In genomic region chr6:7282097-7282906, GRCh38 we compare ENCODE assay signal across 13 cellular contexts. TPM values are rescaled to one million over a fixed set of nuclear protein-coding genes. Genes with fewer than 3 reads are reported as not detected.
DNase-seq lines count a peak whose midpoint lies in the region; ATAC-seq and TF ChIP-seq lines count a peak whose summit lies in the region.
"Had no signal": no experiment of that assay in that cellular context is flagged by ENCODE, and none has a peak within 500 bp of the region (broad histone marks: within the 10 kb centered on the region; RNA-seq: fewer than 3 reads in every experiment).

No MANE protein-coding gene starts in this region.

- peaks cover 22% of the 10 kb centered on the region for H3F3A ChIP-seq in smooth muscle cell (ENCODE audit: low read depth)

- no peaks in the 10 kb centered on the region for H3K79me2 ChIP-seq in smooth muscle cell (ENCODE audit: low read depth)

- H3K4me3 ChIP-seq in neutrophil (ENCODE audit: low read depth in 1 of 2, low read length in 1 of 2): peak overlapping the region; percentile 46 to 47
- H3K4me3 ChIP-seq in esophagus muscularis mucosa: no peak overlapping the region
- no peak overlapping the region for H3K4me3 ChIP-seq in smooth muscle cell
- H3K4me3 ChIP-seq: upper lobe of left lung had no signal

- H3K9me3 Mint-ChIP-seq in T-helper 1 cell treated with Interleukin-12 subunit alpha and Interleukin-12 subunit beta and Interleukin-4 antibody, amounts not matched to agents 30 μg/mL and 1 μg/mL, for 36 hours: no peaks in the 10 kb centered on the region
- H3K9me3 Mint-ChIP-seq in IgD-negative memory B cell: no peaks in the 10 kb centered on the region
- no peaks in the 10 kb centered on the region for H3K9me3 Mint-ChIP-seq in activated T-helper 17 cell treated with anti-CD3 and anti-CD28 coated beads, Interleukin-2, amount 50 U/mL, for 72 hours

- DNase-seq in T-helper 1 cell (no peak), esophagus muscularis mucosa (ENCODE audit: extremely low spot score) (no peak), erythroblast (lab: John Stamatoyannopoulos, UW) (no peak), smooth muscle cell (lab: John Stamatoyannopoulos, UW; ENCODE audit: unreplicated experiment) (no peak)
- DNase-seq: Caco-2, hypothalamus, NCI-H1105, SK-N-SH, upper lobe of left lung had no signal

- H2AFZ ChIP-seq in smooth muscle cell (ENCODE audit: low read depth): no peak overlapping the region

- H3K27ac ChIP-seq in neutrophil (peak overlapping the region; percentile 78), esophagus muscularis mucosa (replicated peaks in 1 of 4) (no peak overlapping the region), smooth muscle cell (ENCODE audit: low read depth) (no peak overlapping the region)
- H3K27ac ChIP-seq: upper lobe of left lung had no signal

- peaks cover 19% of the 10 kb centered on the region for H3K4me1 Mint-ChIP-seq in T-helper 1 cell treated with Interleukin-12 subunit alpha and Interleukin-12 subunit beta and Interleukin-4 antibody, amounts not matched to agents 30 μg/mL and 1 μg/mL, for 36 hours (ENCODE audit: low read depth)
- peaks cover 26 to 33% (median 32%) of the 10 kb centered on the region in 3 donors for H3K4me1 Mint-ChIP-seq in IgD-negative memory B cell
- peaks cover 15% of the 10 kb centered on the region for H3K4me1 Mint-ChIP-seq in activated T-helper 17 cell treated with anti-CD3 and anti-CD28 coated beads, Interleukin-2, amount 50 U/mL, for 72 hours

- H3K4me3 Mint-ChIP-seq in T-helper 1 cell treated with Interleukin-12 subunit alpha and Interleukin-12 subunit beta and Interleukin-4 antibody, amounts not matched to agents 30 μg/mL and 1 μg/mL, for 36 hours: peak overlapping the region; percentile 4
- no peak overlapping the region for H3K4me3 Mint-ChIP-seq in IgD-negative memory B cell
- peak overlapping the region; percentile 52 for H3K4me3 Mint-ChIP-seq in activated T-helper 17 cell treated with anti-CD3 and anti-CD28 coated beads, Interleukin-2, amount 50 U/mL, for 72 hours

- H3K9ac ChIP-seq in smooth muscle cell (ENCODE audit: low read depth): no peak overlapping the region
- H3K9ac ChIP-seq: SK-N-SH had no signal

- no peaks in the 10 kb centered on the region for H3K9me3 ChIP-seq in neutrophil
- H3K9me3 ChIP-seq in esophagus muscularis mucosa: no peaks in the 10 kb centered on the region
- H3K9me3 ChIP-seq in smooth muscle cell (replicated peaks; ENCODE audit: low read depth): no peaks in the 10 kb centered on the region
- H3K9me3 ChIP-seq: Caco-2, SK-N-SH, upper lobe of left lung had no signal

- no peak for TF ChIP-seq CTCF in neutrophil (IDR thresholded peaks at IDR 0.05)
- TF ChIP-seq CTCF in esophagus muscularis mucosa (IDR thresholded peaks at IDR 0.05): no peak
- no peak for TF ChIP-seq CTCF in smooth muscle cell (IDR thresholded peaks at IDR 0.05; ENCODE audit: borderline replicate concordance, insufficient read depth, poor library complexity, severe bottlenecking)

- WGBS in esophagus muscularis mucosa: 70% methylated on average over 10 of the region's 10 CpGs
- WGBS in smooth muscle cell (ENCODE audit: low lambda C conversion rate): 94% methylated on average over 10 of the region's 10 CpGs

- peaks cover 12% of the 10 kb centered on the region for H4K20me1 ChIP-seq in smooth muscle cell (ENCODE audit: low read depth)

- no peaks in the 10 kb centered on the region for H3K27me3 Mint-ChIP-seq in T-helper 1 cell treated with Interleukin-12 subunit alpha and Interleukin-12 subunit beta and Interleukin-4 antibody, amounts not matched to agents 30 μg/mL and 1 μg/mL, for 36 hours (ENCODE audit: low read depth)
- no peaks in the 10 kb centered on the region for H3K27me3 Mint-ChIP-seq in IgD-negative memory B cell
- no peaks in the 10 kb centered on the region for H3K27me3 Mint-ChIP-seq in activated T-helper 17 cell treated with anti-CD3 and anti-CD28 coated beads, Interleukin-2, amount 50 U/mL, for 72 hours

- peaks cover 22 to 25% of the 10 kb centered on the region in 2 experiments for H3K4me1 ChIP-seq in neutrophil (ENCODE audit: control insufficient read depth in 1 of 2, insufficient read depth in 1 of 2, low read depth in 1 of 2, low read length in 1 of 2)
- peaks cover 0 to 4% (median 0%) of the 10 kb centered on the region in 4 donors for H3K4me1 ChIP-seq in esophagus muscularis mucosa
- no peaks in the 10 kb centered on the region for H3K4me1 ChIP-seq in smooth muscle cell (ENCODE audit: low read depth)
- H3K4me1 ChIP-seq: Caco-2 had no signal

- TF ChIP-seq EP300 in esophagus muscularis mucosa (IDR thresholded peaks at IDR 0.05): no peak

- TF ChIP-seq POLR2A in esophagus muscularis mucosa (IDR thresholded peaks at IDR 0.05; ENCODE audit: low read depth) (no peak), erythroblast (IDR thresholded peaks at IDR 0.05; ENCODE audit: low read length) (no peak)

- H3K36me3 ChIP-seq in neutrophil (peaks cover 33% of the 10 kb centered on the region), esophagus muscularis mucosa (peaks cover 3 to 41% (median 19%) of the 10 kb centered on the region in 4 donors), smooth muscle cell (ENCODE audit: low read depth) (peaks cover 10% of the 10 kb centered on the region)

- peak overlapping the region; percentile 39 for H3K27ac Mint-ChIP-seq in T-helper 1 cell treated with Interleukin-12 subunit alpha and Interleukin-12 subunit beta and Interleukin-4 antibody, amounts not matched to agents 30 μg/mL and 1 μg/mL, for 36 hours
- peak overlapping the region; percentile 10 to 91 (median 65) for H3K27ac Mint-ChIP-seq in IgD-negative memory B cell
- H3K27ac Mint-ChIP-seq in activated T-helper 17 cell treated with anti-CD3 and anti-CD28 coated beads, Interleukin-2, amount 50 U/mL, for 72 hours: peak overlapping the region; percentile 87

- H3K4me2 ChIP-seq in smooth muscle cell: no peak overlapping the region
- H3K4me2 ChIP-seq: SK-N-SH had no signal

- peaks cover 25% of the 10 kb centered on the region for H3K36me3 Mint-ChIP-seq in T-helper 1 cell treated with Interleukin-12 subunit alpha and Interleukin-12 subunit beta and Interleukin-4 antibody, amounts not matched to agents 30 μg/mL and 1 μg/mL, for 36 hours (ENCODE audit: low read depth)
- H3K36me3 Mint-ChIP-seq in IgD-negative memory B cell: no peaks in the 10 kb centered on the region
- peaks cover 45% of the 10 kb centered on the region for H3K36me3 Mint-ChIP-seq in activated T-helper 17 cell treated with anti-CD3 and anti-CD28 coated beads, Interleukin-2, amount 50 U/mL, for 72 hours (ENCODE audit: low read depth)

- H3K27me3 ChIP-seq in neutrophil (no peaks in the 10 kb centered on the region), esophagus muscularis mucosa (no peaks in the 10 kb centered on the region), smooth muscle cell (ENCODE audit: low read depth) (no peaks in the 10 kb centered on the region)
- H3K27me3 ChIP-seq: upper lobe of left lung had no signal

- peak; percentile 78 for ATAC-seq in activated T-helper 17 cell treated with anti-CD3 and anti-CD28 coated beads, Interleukin-2, amount 50 U/mL, for 72 hours (replicated peaks)

- intact Hi-C loops in esophagus muscularis mucosa (cut with DNase I): loop anchor here (10.0 kb wide), 1 partner anchor 112 kb away; no protein-coding TSS in a partner anchor

RNA-seq across cellular contexts. Expression of gene SSR1, which starts 30.7 kb away (rescaled TPM):
- 125 TPM for polyA plus RNA-seq in IgD-negative memory B cell
- total RNA-seq in activated T-helper 17 cell treated with anti-CD3 and anti-CD28 coated beads, Interleukin-2, amount 50 U/mL, for 72 hours: 100 to 1,000 TPM; 101 to 157 TPM
- 10 to 100 TPM; 29.5 to 41.3 (median 34.2) TPM for total RNA-seq in esophagus muscularis mucosa
- total RNA-seq in smooth muscle cell: 304 and 369 TPM in 2 replicates
- 264 and 306 TPM in 2 replicates for polyA plus RNA-seq in smooth muscle cell

Comparison
In these comparisons a context has a peak if more than half of its experiments do, and no peak if none do; other contexts are left out.
1. H3K4me3 Mint-ChIP-seq: peak in T-helper 1 cell treated with Interleukin-12 subunit alpha and Interleukin-12 subunit beta and Interleukin-4 antibody, amounts not matched to agents 30 μg/mL and 1 μg/mL, for 36 hours (single experiment) and activated T-helper 17 cell treated with anti-CD3 and anti-CD28 coated beads, Interleukin-2, amount 50 U/mL, for 72 hours (single experiment); none in IgD-negative memory B cell (0 of 4).
2. H3K4me3 ChIP-seq: peak in neutrophil (2 of 2); none in esophagus muscularis mucosa (0 of 4) and smooth muscle cell (single experiment).
3. Peak in every context shown above with its lines, with median percentiles within 50 percentile points of each other: H3K27ac Mint-ChIP-seq.